Comparison of ENCODE assay signal across 9 cellular contexts in genomic region chr10:45580371-45580770, GRCh38.
DNase-seq lines count a peak whose midpoint lies in the region; ATAC-seq, FAIRE-seq and TF ChIP-seq lines count a peak whose summit lies in the region.
"Had no signal": no experiment of that assay in that cellular context is flagged by ENCODE, and none has a peak within 500 bp of the region (broad histone marks: within the 10 kb centered on the region; RNA-seq: fewer than 3 reads in every experiment).

No MANE protein-coding gene starts in this region.

- peak overlapping the region; percentile 68 for H3K27ac ChIP-seq in BLaER1
- no peak overlapping the region for H3K27ac ChIP-seq in duodenal mucosa (ENCODE audit: low read depth, low read length)

- H3K4me2 ChIP-seq in BLaER1 = peak overlapping the region; percentile 92

- H3K9me3 ChIP-seq in BLaER1 (peaks cover 6% of the 10 kb centered on the region), duodenal mucosa (ENCODE audit: control insufficient read depth in 1 of 2, low read length in 2 of 2) (peaks cover 3 to 9% of the 10 kb centered on the region in 2 donors)

- H3K36me3 ChIP-seq in BLaER1 (no peaks in the 10 kb centered on the region), duodenal mucosa (ENCODE audit: control insufficient read depth in 1 of 2, insufficient read depth in 2 of 2, low read length in 2 of 2) (no peaks in the 10 kb centered on the region)

- peak; percentile 64 for ATAC-seq in GM19395 (IDR thresholded peaks at IDR 0.05; ENCODE audit: unreplicated experiment)
- peak; percentile 42 for ATAC-seq in HG03432 (IDR thresholded peaks at IDR 0.05; ENCODE audit: unreplicated experiment)

- peaks cover 32% of the 10 kb centered on the region for H3K4me1 ChIP-seq in BLaER1
- peaks cover 23 to 28% of the 10 kb centered on the region in 2 donors for H3K4me1 ChIP-seq in duodenal mucosa (ENCODE audit: control insufficient read depth in 1 of 2, insufficient read depth in 2 of 2, low read length in 2 of 2)

- no peaks in the 10 kb centered on the region for H3K27me3 ChIP-seq in BLaER1
- H3K27me3 ChIP-seq in duodenal mucosa (ENCODE audit: control insufficient read depth in 1 of 2, insufficient read depth in 2 of 2, low read length in 2 of 2) = no peaks in the 10 kb centered on the region

- no peak for DNase-seq in HTR-8/SVneo (ENCODE audit: insufficient read length, low spot score)
- no peak for DNase-seq in COLO668 (lab: John Stamatoyannopoulos, UW; ENCODE audit: unreplicated experiment)
- DNase-seq in GM12891 (ENCODE audit: insufficient read length, low spot score) = no peak
- DNase-seq in iPS-NIHi7 (ENCODE audit: extremely low spot score) = no peak

- TF ChIP-seq POLR2A in GM12891 (IDR thresholded peaks at IDR 0.05; ENCODE audit: low read depth, low read length) = no peak

- H3K4me3 ChIP-seq in BLaER1 = peak overlapping the region; percentile 61
- peak overlapping the region; percentile 65 to 68 for H3K4me3 ChIP-seq in duodenal mucosa (ENCODE audit: low read depth in 1 of 2, low read length in 2 of 2)

- no peak for FAIRE-seq in HTR-8/SVneo (lab: Jason Lieb, UNC)
- no peak for FAIRE-seq in GM12891 (lab: Jason Lieb, UNC)
- FAIRE-seq: TTC549 had no signal

- H4K20me1 ChIP-seq in BLaER1 = no peaks in the 10 kb centered on the region

- H3K9ac ChIP-seq in BLaER1 (peak overlapping the region; percentile 72), duodenal mucosa (ENCODE audit: low read depth in 1 of 2, low read length in 2 of 2) (peak overlapping the region; percentile 43 to 62)

TF ChIP-seq in GM12891, 5 proteins besides CTCF, POLR2A, EP300 and RAD21:
- no peak for TF ChIP-seq POLR2AphosphoS5 (IDR thresholded peaks at IDR 0.05; ENCODE audit: low read depth, low read length)
- no peak for TF ChIP-seq POU2F2 (IDR thresholded peaks at IDR 0.05; ENCODE audit: low read depth, low read length)
- no peak for TF ChIP-seq TAF1 (IDR thresholded peaks at IDR 0.05; ENCODE audit: low read depth, low read length)
- TF ChIP-seq SPI1 (IDR thresholded peaks at IDR 0.05; ENCODE audit: low read depth, low read length) = no peak
- no peak for TF ChIP-seq PAX5 (IDR thresholded peaks at IDR 0.05; ENCODE audit: insufficient read depth, low read length, severe bottlenecking)
